ENCODE assay signal across 9 cellular contexts in the genomic region with DNA sequence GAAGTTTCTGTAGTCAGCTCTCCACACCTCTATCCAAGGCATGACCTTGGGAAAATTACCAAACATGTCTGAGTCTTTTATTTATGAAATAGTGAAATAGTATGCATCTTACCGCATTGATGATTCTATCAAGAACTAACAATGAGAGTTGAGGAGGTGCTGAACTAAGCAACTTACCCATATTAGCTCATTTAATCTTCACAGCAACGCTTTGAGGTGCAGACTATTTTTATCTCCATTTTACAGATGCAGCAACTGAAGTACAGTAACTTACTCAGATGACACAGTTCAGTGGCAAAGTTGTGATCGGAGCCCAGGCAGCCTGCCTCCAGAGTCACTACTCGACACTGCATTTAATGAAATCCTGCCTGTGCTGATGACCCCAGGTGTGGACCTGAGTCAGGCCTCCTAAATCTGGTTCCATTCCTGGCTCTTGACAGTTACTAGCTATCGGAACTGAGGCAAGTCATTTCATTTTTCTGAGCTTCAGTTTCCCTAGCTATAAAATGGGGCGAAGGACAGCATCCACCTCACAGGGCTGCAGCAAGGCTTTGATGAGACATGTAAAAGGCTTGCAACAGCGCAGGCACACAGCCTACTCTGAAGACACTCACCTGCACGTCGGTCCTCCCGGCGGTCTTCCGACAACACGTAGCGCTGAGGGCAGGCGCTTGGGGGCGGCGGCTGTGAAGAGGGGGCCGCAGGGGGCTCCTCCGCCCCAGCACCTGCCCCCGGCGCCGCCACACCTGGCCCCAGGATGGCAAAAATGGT. TPM values are rescaled to one million over a fixed set of nuclear protein-coding genes. Genes with fewer than 3 reads are reported as not detected.
DNase-seq lines count a peak whose midpoint lies in the region; ATAC-seq and TF ChIP-seq lines count a peak whose summit lies in the region.
"Had no signal": no experiment of that assay in that cellular context is flagged by ENCODE, and none has a peak within 500 bp of the region (broad histone marks: within the 10 kb centered on the region; RNA-seq: fewer than 3 reads in every experiment).

No MANE protein-coding gene starts in this region.

- DNase-seq in AG10803 (ENCODE audit: low read depth) (no peak), naive B cell (no peak), MM.1S (no peak), NCI-H1048 (lab: John Stamatoyannopoulos, UW) (no peak)
- no peak for DNase-seq in Jurkat, Clone E6-1 (ENCODE audit: low read depth, low spot score)
- DNase-seq in central memory CD8-positive, alpha-beta T cell (ENCODE audit: low spot score in 2 of 2), result no peak
- no peak for DNase-seq in activated CD4-positive, CD25-positive, alpha-beta regulatory T cell treated with anti-CD3 and anti-CD28 coated beads, Interleukin-2, amount 50 U/mL, for 72 hours
- DNase-seq: effector CD8-positive, alpha-beta T cell had no signal

- peaks cover 4% of the 10 kb centered on the region for H3K4me1 ChIP-seq in MM.1S (ENCODE audit: low read length)

- no peak overlapping the region for H3K27ac Mint-ChIP-seq in central memory CD8-positive, alpha-beta T cell (ENCODE audit: low read depth)
- H3K27ac Mint-ChIP-seq in naive B cell, result peak overlapping the region in 2 of 6 donors; percentile 28 to 69

- no peak overlapping the region for H3K27ac ChIP-seq in MM.1S (ENCODE audit: low read length)

- H3F3A ChIP-seq in MM.1S (ENCODE audit: insufficient read depth, low read length), result peaks cover 7% of the 10 kb centered on the region

- H3K36me3 ChIP-seq in MM.1S (replicated peaks; ENCODE audit: insufficient read depth, low read length), result no peaks in the 10 kb centered on the region

- H3K9ac ChIP-seq in MM.1S (ENCODE audit: low read length), result no peak overlapping the region

- H3K4me3 Mint-ChIP-seq in central memory CD8-positive, alpha-beta T cell, result peak overlapping the region; percentile 92
- H3K4me3 Mint-ChIP-seq in naive B cell, result peak overlapping the region; percentile 23 to 98 (median 62)

- no peak overlapping the region for H3K4me2 ChIP-seq in MM.1S (ENCODE audit: low read depth, low read length)

- H3K4me1 Mint-ChIP-seq in central memory CD8-positive, alpha-beta T cell, result peaks cover 21% of the 10 kb centered on the region
- peaks cover 16 to 41% (median 26%) of the 10 kb centered on the region in 3 donors for H3K4me1 Mint-ChIP-seq in naive B cell

- ATAC-seq in central memory CD8-positive, alpha-beta T cell (replicated peaks; ENCODE audit: extremely low read depth, poor library complexity, severe bottlenecking), result no peak
- no peak for ATAC-seq in naive B cell (ENCODE audit: low read depth in 2 of 2)
- ATAC-seq in HG02571 (IDR thresholded peaks at IDR 0.05; ENCODE audit: unreplicated experiment), result no peak

- no peaks in the 10 kb centered on the region for H3K9me3 Mint-ChIP-seq in central memory CD8-positive, alpha-beta T cell
- no peaks in the 10 kb centered on the region for H3K9me3 Mint-ChIP-seq in naive B cell

- no peaks in the 10 kb centered on the region for H3K27me3 Mint-ChIP-seq in central memory CD8-positive, alpha-beta T cell
- peaks cover 0 to 8% (median 6%) of the 10 kb centered on the region in 3 donors for H3K27me3 Mint-ChIP-seq in naive B cell

- no peaks in the 10 kb centered on the region for H3K9me3 ChIP-seq in MM.1S (replicated peaks; ENCODE audit: insufficient read depth, low read length)

- peaks cover 5% of the 10 kb centered on the region for H3K27me3 ChIP-seq in MM.1S (replicated peaks; ENCODE audit: insufficient read depth, low read length)

- no peaks in the 10 kb centered on the region for H4K20me1 ChIP-seq in MM.1S (ENCODE audit: insufficient read depth, low read length)

- no peak overlapping the region for H2AFZ ChIP-seq in MM.1S (ENCODE audit: low read length)

- no peaks in the 10 kb centered on the region for H3K79me2 ChIP-seq in MM.1S (ENCODE audit: low read length)

- H3K4me3 ChIP-seq in AG10803 (ENCODE audit: low read length), result peak overlapping the region; percentile 71
- H3K4me3 ChIP-seq in Jurkat, Clone E6-1 (ENCODE audit: low read length), result peak overlapping the region; percentile 90
- H3K4me3 ChIP-seq in MM.1S (ENCODE audit: low read length), result no peak overlapping the region

- peaks cover 18% of the 10 kb centered on the region for H3K36me3 Mint-ChIP-seq in central memory CD8-positive, alpha-beta T cell (ENCODE audit: insufficient read depth)
- H3K36me3 Mint-ChIP-seq in naive B cell, result peaks cover 0 to 5% of the 10 kb centered on the region in 2 donors

- no peaks in the 10 kb centered on the region for H3K9me2 ChIP-seq in MM.1S (replicated peaks; ENCODE audit: insufficient read depth, low read length)

- TF ChIP-seq CTCF in AG10803 (conservative IDR thresholded peaks at IDR 0.05; ENCODE audit: low read length) (no peak), MM.1S (IDR thresholded peaks at IDR 0.05; ENCODE audit: low read length) (no peak)

RNA-seq across cellular contexts. Expression of a gene that starts 1.6 kb away (rescaled TPM):
- 18.3 TPM for polyA plus RNA-seq in Jurkat, Clone E6-1 (2012; ENCODE audit: insufficient read depth, insufficient read length)
- under 1 TPM in 4 of 6 donors, not detected in 2; 0.15 to 0.30 (median 0.28) TPM for polyA plus RNA-seq in naive B cell (ENCODE audit: low read depth in 6 of 6)

RNA-seq across cellular contexts. Expression of a gene that starts 13.7 kb away (rescaled TPM):
- not detected for polyA plus RNA-seq in Jurkat, Clone E6-1 (2012; ENCODE audit: insufficient read depth, insufficient read length)
- not detected for polyA plus RNA-seq in naive B cell (ENCODE audit: low read depth in 6 of 6)

RNA-seq across cellular contexts. Expression of a gene that starts 14.9 kb away (rescaled TPM):
- polyA plus RNA-seq in Jurkat, Clone E6-1 (2012; ENCODE audit: insufficient read depth, insufficient read length), result 23.2 TPM
- 10 to 100 TPM in 1 of 6 donors, 1 to 10 TPM in 5; 3.1 to 10.1 (median 5.9) TPM for polyA plus RNA-seq in naive B cell (ENCODE audit: low read depth in 6 of 6)

RNA-seq across cellular contexts. Expression of a gene that starts 36.7 kb away (rescaled TPM):
- polyA plus RNA-seq in Jurkat, Clone E6-1 (2012; ENCODE audit: insufficient read depth, insufficient read length), result 1.5 TPM
- polyA plus RNA-seq in naive B cell (ENCODE audit: low read depth in 6 of 6), result not detected

RNA-seq across cellular contexts. Expression of a gene that starts 37.9 kb away (rescaled TPM):
- 133 TPM for polyA plus RNA-seq in Jurkat, Clone E6-1 (2012; ENCODE audit: insufficient read depth, insufficient read length)
- polyA plus RNA-seq in naive B cell (ENCODE audit: low read depth in 6 of 6), result 10 to 100 TPM in 2 of 6 donors, 1 to 10 TPM in 4; 6.3 to 24.3 (median 9.0) TPM
